In the genomic region with DNA sequence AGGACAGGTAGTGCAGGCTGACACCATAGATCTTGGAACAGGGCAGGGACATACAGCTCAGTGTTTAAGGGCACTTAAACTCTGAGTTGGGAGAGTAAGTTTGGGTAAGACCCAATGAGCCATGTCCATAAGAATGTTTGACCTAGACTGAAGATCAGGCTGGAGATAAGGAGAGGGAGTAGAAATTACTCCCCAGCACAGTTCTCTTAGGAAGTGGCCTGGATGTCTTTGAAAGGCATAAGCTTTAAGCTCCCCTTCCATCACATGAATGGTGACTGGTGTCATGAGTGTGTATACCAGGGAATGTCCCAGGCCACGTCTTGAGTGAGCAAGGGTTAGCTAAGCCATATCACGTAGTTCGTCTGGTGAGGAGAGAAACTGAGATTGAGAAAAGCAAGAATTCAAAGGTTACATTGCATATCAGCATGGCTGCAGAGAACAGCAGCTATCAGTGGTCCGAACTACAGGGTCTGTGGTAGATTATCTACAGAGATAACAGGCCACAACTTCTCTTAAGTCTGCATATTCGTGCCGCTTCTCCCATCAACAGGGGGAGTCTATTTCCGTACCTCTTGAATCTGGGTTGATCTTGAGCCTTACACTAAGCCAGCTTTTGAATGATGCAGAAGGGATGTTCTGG, we compare ENCODE assay signal across 2 cellular contexts.
TF ChIP-seq lines count a peak whose summit lies in the region.

No MANE protein-coding gene starts in this region.

TF ChIP-seq in HepG2, 621 proteins besides CTCF, POLR2A, EP300 and RAD21:
- TF ChIP-seq TCF7 (IDR thresholded peaks at IDR 0.05; ENCODE audit: low read depth) (no peak), ZNF564 (CRISPR knock-in tag; IDR thresholded peaks at IDR 0.05) (no peak), ZNF160 (CRISPR knock-in tag; IDR thresholded peaks at IDR 0.05) (no peak), CBX2 (IDR thresholded peaks at IDR 0.05; ENCODE audit: low read depth, low read length) (no peak), CBX2 (CRISPR knock-in tag; IDR thresholded peaks at IDR 0.05; ENCODE audit: low read depth) (no peak), ZNF441 (CRISPR knock-in tag; IDR thresholded peaks at IDR 0.05; ENCODE audit: borderline replicate concordance) (no peak)
TF ChIP-seq in HepG2: peak in this region for 0.

TF ChIP-seq in GM12878, 131 proteins besides CTCF, POLR2A, EP300 and RAD21:
- TF ChIP-seq, protein P1, sequence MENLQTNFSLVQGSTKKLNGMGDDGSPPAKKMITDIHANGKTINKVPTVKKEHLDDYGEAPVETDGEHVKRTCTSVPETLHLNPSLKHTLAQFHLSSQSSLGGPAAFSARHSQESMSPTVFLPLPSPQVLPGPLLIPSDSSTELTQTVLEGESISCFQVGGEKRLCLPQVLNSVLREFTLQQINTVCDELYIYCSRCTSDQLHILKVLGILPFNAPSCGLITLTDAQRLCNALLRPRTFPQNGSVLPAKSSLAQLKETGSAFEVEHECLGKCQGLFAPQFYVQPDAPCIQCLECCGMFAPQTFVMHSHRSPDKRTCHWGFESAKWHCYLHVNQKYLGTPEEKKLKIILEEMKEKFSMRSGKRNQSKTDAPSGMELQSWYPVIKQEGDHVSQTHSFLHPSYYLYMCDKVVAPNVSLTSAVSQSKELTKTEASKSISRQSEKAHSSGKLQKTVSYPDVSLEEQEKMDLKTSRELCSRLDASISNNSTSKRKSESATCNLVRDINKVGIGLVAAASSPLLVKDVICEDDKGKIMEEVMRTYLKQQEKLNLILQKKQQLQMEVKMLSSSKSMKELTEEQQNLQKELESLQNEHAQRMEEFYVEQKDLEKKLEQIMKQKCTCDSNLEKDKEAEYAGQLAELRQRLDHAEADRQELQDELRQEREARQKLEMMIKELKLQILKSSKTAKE (IDR thresholded peaks at IDR 0.05; ENCODE audit: low read depth, poor library complexity, severe bottlenecking): peak; percentile 29
- TF ChIP-seq, protein P2, sequence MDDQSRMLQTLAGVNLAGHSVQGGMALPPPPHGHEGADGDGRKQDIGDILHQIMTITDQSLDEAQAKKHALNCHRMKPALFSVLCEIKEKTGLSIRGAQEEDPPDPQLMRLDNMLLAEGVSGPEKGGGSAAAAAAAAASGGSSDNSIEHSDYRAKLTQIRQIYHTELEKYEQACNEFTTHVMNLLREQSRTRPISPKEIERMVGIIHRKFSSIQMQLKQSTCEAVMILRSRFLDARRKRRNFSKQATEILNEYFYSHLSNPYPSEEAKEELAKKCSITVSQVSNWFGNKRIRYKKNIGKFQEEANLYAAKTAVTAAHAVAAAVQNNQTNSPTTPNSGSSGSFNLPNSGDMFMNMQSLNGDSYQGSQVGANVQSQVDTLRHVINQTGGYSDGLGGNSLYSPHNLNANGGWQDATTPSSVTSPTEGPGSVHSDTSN (IDR thresholded peaks at IDR 0.05; ENCODE audit: insufficient replicate concordance, low read depth, low read length): no peak
- TF ChIP-seq PAX5 (IDR thresholded peaks at IDR 0.05; ENCODE audit: borderline replicate concordance, low read depth, low read length) (no peak), CEBPB (IDR thresholded peaks at IDR 0.05; ENCODE audit: borderline replicate concordance in 1 of 2, low read depth in 2 of 2, low read length in 2 of 2) (no peak)
- TF ChIP-seq, protein P3, sequence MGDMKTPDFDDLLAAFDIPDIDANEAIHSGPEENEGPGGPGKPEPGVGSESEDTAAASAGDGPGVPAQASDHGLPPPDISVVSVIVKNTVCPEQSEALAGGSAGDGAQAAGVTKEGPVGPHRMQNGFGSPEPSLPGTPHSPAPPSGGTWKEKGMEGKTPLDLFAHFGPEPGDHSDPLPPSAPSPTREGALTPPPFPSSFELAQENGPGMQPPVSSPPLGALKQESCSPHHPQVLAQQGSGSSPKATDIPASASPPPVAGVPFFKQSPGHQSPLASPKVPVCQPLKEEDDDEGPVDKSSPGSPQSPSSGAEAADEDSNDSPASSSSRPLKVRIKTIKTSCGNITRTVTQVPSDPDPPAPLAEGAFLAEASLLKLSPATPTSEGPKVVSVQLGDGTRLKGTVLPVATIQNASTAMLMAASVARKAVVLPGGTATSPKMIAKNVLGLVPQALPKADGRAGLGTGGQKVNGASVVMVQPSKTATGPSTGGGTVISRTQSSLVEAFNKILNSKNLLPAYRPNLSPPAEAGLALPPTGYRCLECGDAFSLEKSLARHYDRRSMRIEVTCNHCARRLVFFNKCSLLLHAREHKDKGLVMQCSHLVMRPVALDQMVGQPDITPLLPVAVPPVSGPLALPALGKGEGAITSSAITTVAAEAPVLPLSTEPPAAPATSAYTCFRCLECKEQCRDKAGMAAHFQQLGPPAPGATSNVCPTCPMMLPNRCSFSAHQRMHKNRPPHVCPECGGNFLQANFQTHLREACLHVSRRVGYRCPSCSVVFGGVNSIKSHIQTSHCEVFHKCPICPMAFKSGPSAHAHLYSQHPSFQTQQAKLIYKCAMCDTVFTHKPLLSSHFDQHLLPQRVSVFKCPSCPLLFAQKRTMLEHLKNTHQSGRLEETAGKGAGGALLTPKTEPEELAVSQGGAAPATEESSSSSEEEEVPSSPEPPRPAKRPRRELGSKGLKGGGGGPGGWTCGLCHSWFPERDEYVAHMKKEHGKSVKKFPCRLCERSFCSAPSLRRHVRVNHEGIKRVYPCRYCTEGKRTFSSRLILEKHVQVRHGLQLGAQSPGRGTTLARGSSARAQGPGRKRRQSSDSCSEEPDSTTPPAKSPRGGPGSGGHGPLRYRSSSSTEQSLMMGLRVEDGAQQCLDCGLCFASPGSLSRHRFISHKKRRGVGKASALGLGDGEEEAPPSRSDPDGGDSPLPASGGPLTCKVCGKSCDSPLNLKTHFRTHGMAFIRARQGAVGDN (IDR thresholded peaks at IDR 0.05): 0 out of 2 replicates have a peak, but pooled peaks have one; percentile 59
TF ChIP-seq in GM12878: peak in this region for 2.
